ENCODE assay signal across 1 cellular context in genomic region chr6:15897063-15897934, GRCh38.
TF ChIP-seq lines count a peak whose summit lies in the region.

No MANE protein-coding gene starts in this region.

TF ChIP-seq in K562, 482 proteins besides CTCF, POLR2A, EP300 and RAD21 (continued from another document and continues in another):
- TF ChIP-seq PURB (CRISPR knock-in tag; IDR thresholded peaks at IDR 0.05; ENCODE audit: low read depth) (no peak), ERF (CRISPR knock-in tag; IDR thresholded peaks at IDR 0.05) (peak; percentile 45; the same call in 1 of the 2 replicates), MBD2 (IDR thresholded peaks at IDR 0.05; ENCODE audit: borderline replicate concordance, low read depth) (no peak), ZNF766 (CRISPR knock-in tag; conservative IDR thresholded peaks at IDR 0.05) (peak; percentile 29), ZNF764 (CRISPR knock-in tag; IDR thresholded peaks at IDR 0.05; ENCODE audit: low read depth) (0 out of 2 replicates have a peak, but pooled peaks have one; percentile 6), ZNF24 (IDR thresholded peaks at IDR 0.05) (no peak), CBX1 (IDR thresholded peaks at IDR 0.05; ENCODE audit: low read depth) (no peak), CHCHD3 (CRISPR knock-in tag; IDR thresholded peaks at IDR 0.05) (no peak), YBX1 (IDR thresholded peaks at IDR 0.05) (no peak), ZFP1 (CRISPR knock-in tag; IDR thresholded peaks at IDR 0.05) (peak; percentile 48; the same call in 1 of the 2 replicates), TCF3 (CRISPR knock-in tag; IDR thresholded peaks at IDR 0.05) (no peak), DPF2 (IDR thresholded peaks at IDR 0.05) (no peak; the same call in none of the 2 replicates), HES1 (IDR thresholded peaks at IDR 0.05; ENCODE audit: low read depth) (no peak), POU5F1 (IDR thresholded peaks at IDR 0.05; ENCODE audit: borderline replicate concordance, low read depth, low read length, partially characterized antibody) (no peak), TEAD2 (tag; IDR thresholded peaks at IDR 0.05) (no peak; the same call in 1 of the 2 replicates), MED1 (CRISPR knock-in tag; IDR thresholded peaks at IDR 0.05; ENCODE audit: borderline replicate concordance) (no peak), NR2F6 (CRISPR knock-in tag; IDR thresholded peaks at IDR 0.05) (no peak), THAP7 (CRISPR knock-in tag; IDR thresholded peaks at IDR 0.05) (no peak), FUS (optimal IDR thresholded peaks at IDR 0.05; ENCODE audit: low read depth, low read length) (no peak), MAFG (tag; conservative IDR thresholded peaks at IDR 0.05) (0 out of 2 replicates have a peak, but pooled peaks have one; percentile 3), POLR3G (IDR thresholded peaks at IDR 0.05; ENCODE audit: extremely low read depth, insufficient read length, insufficient replicate concordance) (no peak), RBM34 (IDR thresholded peaks at IDR 0.05; ENCODE audit: borderline replicate concordance, insufficient read depth, low read length) (no peak), BRCA1 (IDR thresholded peaks at IDR 0.05) (no peak), BRCA1 (CRISPR knock-in tag; IDR thresholded peaks at IDR 0.05) (no peak), RBBP5 (IDR thresholded peaks at IDR 0.05; ENCODE audit: borderline replicate concordance, insufficient read depth, low read length, poor library complexity, severe bottlenecking) (no peak), E2F3 (CRISPR knock-in tag; IDR thresholded peaks at IDR 0.05) (peak; percentile 53; the same call in 1 of the 2 replicates), TAL1 (IDR thresholded peaks at IDR 0.05) (0 out of 2 replicates have a peak, but pooled peaks have one; percentile 25), MLLT1 (IDR thresholded peaks at IDR 0.05) (0 out of 4 replicates have a peak, but pooled peaks of 1 of the 2 experiments have one; percentile 29), PHF21A (IDR thresholded peaks at IDR 0.05; ENCODE audit: borderline replicate concordance, low read depth) (no peak), PCBP1 (IDR thresholded peaks at IDR 0.05; ENCODE audit: low read depth, low read length, poor library complexity, severe bottlenecking) (no peak), MTA3 (IDR thresholded peaks at IDR 0.05; ENCODE audit: borderline replicate concordance) (no peak; the same call in 1 of the 2 replicates), SETDB1 (IDR thresholded peaks at IDR 0.05; ENCODE audit: low read length) (no peak), RBM15 (IDR thresholded peaks at IDR 0.05; ENCODE audit: insufficient read depth, low read length) (no peak), FOXP1 (CRISPR knock-in tag; IDR thresholded peaks at IDR 0.05) (no peak), PML (IDR thresholded peaks at IDR 0.05; ENCODE audit: low read length) (no peak; the same call in 1 of the 2 replicates), REST (CRISPR knock-in tag; IDR thresholded peaks at IDR 0.05; ENCODE audit: low read depth) (no peak), ETS2 (tag; IDR thresholded peaks at IDR 0.05; ENCODE audit: borderline replicate concordance, poor library complexity, severe bottlenecking) (no peak), MNT (conservative IDR thresholded peaks at IDR 0.05) (0 out of 4 replicates have a peak, but pooled peaks of 1 of the 2 experiments have one; percentile 17), CBX2 (IDR thresholded peaks at IDR 0.05; ENCODE audit: insufficient read depth, low read length, poor library complexity, severe bottlenecking) (no peak), RBFOX2 (IDR thresholded peaks at IDR 0.05; ENCODE audit: low read depth, low read length) (no peak), CBFB (CRISPR knock-in tag; IDR thresholded peaks at IDR 0.05) (no peak), CHD1 (IDR thresholded peaks at IDR 0.05; ENCODE audit: low read length) (no peak), ZNF561 (CRISPR knock-in tag; conservative IDR thresholded peaks at IDR 0.05) (no peak), STAT6 (CRISPR knock-in tag; IDR thresholded peaks at IDR 0.05) (no peak), RNF219 (CRISPR knock-in tag; IDR thresholded peaks at IDR 0.05) (no peak), FOXA1 (IDR thresholded peaks at IDR 0.05; ENCODE audit: borderline replicate concordance) (no peak), TCF15 (CRISPR knock-in tag; IDR thresholded peaks at IDR 0.05) (0 out of 2 replicates have a peak, but pooled peaks have one; percentile 42), KLF16 (IDR thresholded peaks at IDR 0.05) (no peak), AFF4 (CRISPR knock-in tag; IDR thresholded peaks at IDR 0.05) (no peak)
